In genomic region chr10:78330884-78331283, GRCh38 we compare ENCODE assay signal across 9 cellular contexts.
"Had no signal": no experiment of that assay in that cellular context is flagged by ENCODE, and none has a peak within 500 bp of the region (broad histone marks: within the 10 kb centered on the region; RNA-seq: fewer than 3 reads in every experiment).

No MANE protein-coding gene starts in this region.

- H3K27ac ChIP-seq: lower lobe of right lung had no signal

- H3K27me3 ChIP-seq: dorsolateral prefrontal cortex had no signal

- H3K4me1 Mint-ChIP-seq: activated naive CD8-positive, alpha-beta T cell treated with anti-CD3 and anti-CD28 coated beads, Interleukin-2, amount 10 ng/mL, durations not matched to agents 7 days and 5 days had no signal

- DNase-seq: activated CD4-positive, alpha-beta T cell treated with anti-CD3 and anti-CD28 coated beads, Interleukin-2, amount 50 U/mL, for 4 hours; activated naive CD8-positive, alpha-beta T cell treated with anti-CD3 and anti-CD28 coated beads, Interleukin-2, amount 10 ng/mL, durations not matched to agents 7 days and 5 days; activated T-cell treated with anti-CD3 and anti-CD28 coated beads, Interleukin-2, amount 50 U/mL, for 72 hours; dorsolateral prefrontal cortex; lower lobe of right lung; naive thymus-derived CD8-positive, alpha-beta T cell; retina; small intestine had no signal

- H3K27ac Mint-ChIP-seq: activated naive CD8-positive, alpha-beta T cell treated with anti-CD3 and anti-CD28 coated beads, Interleukin-2, amount 10 ng/mL, durations not matched to agents 7 days and 5 days; activated T-cell treated with anti-CD3 and anti-CD28 coated beads, Interleukin-2, amount 50 U/mL, for 72 hours; stimulated activated effector memory CD8-positive, alpha-beta T cell treated with anti-CD3 and anti-CD28 coated beads, Interleukin-12 subunit alpha, Interleukin-12 subunit beta, amount 100 ng/mL, for 72 hours had no signal

- H3K4me3 Mint-ChIP-seq: activated naive CD8-positive, alpha-beta T cell treated with anti-CD3 and anti-CD28 coated beads, Interleukin-2, amount 10 ng/mL, durations not matched to agents 7 days and 5 days; activated T-cell treated with anti-CD3 and anti-CD28 coated beads, Interleukin-2, amount 50 U/mL, for 72 hours; naive thymus-derived CD8-positive, alpha-beta T cell; stimulated activated effector memory CD8-positive, alpha-beta T cell treated with anti-CD3 and anti-CD28 coated beads, Interleukin-12 subunit alpha, Interleukin-12 subunit beta, amount 100 ng/mL, for 72 hours had no signal

- H3K4me3 ChIP-seq: dorsolateral prefrontal cortex, lower lobe of right lung had no signal

- H3K36me3 ChIP-seq: lower lobe of right lung had no signal

- H3K36me3 Mint-ChIP-seq: stimulated activated effector memory CD8-positive, alpha-beta T cell treated with anti-CD3 and anti-CD28 coated beads, Interleukin-12 subunit alpha, Interleukin-12 subunit beta, amount 100 ng/mL, for 72 hours had no signal
